In the genomic region with DNA sequence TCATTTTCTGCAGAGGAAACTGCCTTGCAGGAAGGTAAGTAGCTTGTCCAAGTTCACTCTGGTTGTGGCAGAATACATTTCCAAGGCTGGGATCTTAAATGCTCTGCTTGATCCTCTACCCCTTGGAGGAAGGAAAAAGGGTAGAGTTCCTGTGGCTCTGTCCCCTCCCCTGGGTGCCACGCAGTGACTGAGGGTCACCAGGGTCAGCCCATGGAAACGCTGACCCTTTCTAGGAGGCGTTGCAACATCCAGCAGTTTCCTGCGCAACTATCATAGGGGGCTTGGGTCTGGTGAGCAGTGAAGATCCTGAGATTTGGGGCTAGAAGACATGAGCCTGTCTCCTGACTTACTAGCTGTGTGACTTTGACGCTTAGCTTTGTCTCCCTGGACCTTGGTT, we compare ENCODE assay signal across 9 cellular contexts. TPM values are rescaled to one million over a fixed set of nuclear protein-coding genes. Genes with fewer than 3 reads are reported as not detected.
DNase-seq lines count a peak whose midpoint lies in the region; ATAC-seq and TF ChIP-seq lines count a peak whose summit lies in the region.
"Had no signal": no experiment of that assay in that cellular context is flagged by ENCODE, and none has a peak within 500 bp of the region (broad histone marks: within the 10 kb centered on the region; RNA-seq: fewer than 3 reads in every experiment).

No MANE protein-coding gene starts in this region.

- H3K4me3 ChIP-seq in HUES48 (ENCODE audit: low read depth, low read length) (no peak overlapping the region), skin epidermis (no peak overlapping the region)
- H3K4me3 ChIP-seq: ovary had no signal

- peaks cover 3% of the 10 kb centered on the region for H3K9me3 Mint-ChIP-seq in activated CD8-positive, alpha-beta T cell treated with anti-CD3 and anti-CD28 coated beads for 36 hours

- no peaks in the 10 kb centered on the region for H3K27me3 ChIP-seq in HUES48 (ENCODE audit: control insufficient read depth, insufficient read depth, low read length)
- H3K27me3 ChIP-seq: ovary had no signal

- peak overlapping the region; percentile 56 for H3K27ac Mint-ChIP-seq in activated CD8-positive, alpha-beta T cell treated with anti-CD3 and anti-CD28 coated beads for 36 hours

- no peak for TF ChIP-seq CTCF in activated CD8-positive, alpha-beta T cell treated with anti-CD3 and anti-CD28 coated beads for 36 hours (IDR thresholded peaks at IDR 0.05)

- DNase-seq in activated CD8-positive, alpha-beta T cell treated with anti-CD3 and anti-CD28 coated beads for 36 hours, result no peak
- peak; percentile 49 for DNase-seq in islet precursor cell
- DNase-seq in left lobe of liver (ENCODE audit: low spot score), result no peak
- no peak for DNase-seq in NCI-H2029 (lab: John Stamatoyannopoulos, UW)
- DNase-seq in amygdala (lab: John Stamatoyannopoulos, UW), result no peak

- H3K4me1 ChIP-seq in HUES48 (ENCODE audit: control insufficient read depth, insufficient read depth, low read length), result peaks cover 6% of the 10 kb centered on the region

- peaks cover 80% of the 10 kb centered on the region for H3K4me1 Mint-ChIP-seq in activated CD8-positive, alpha-beta T cell treated with anti-CD3 and anti-CD28 coated beads for 36 hours (ENCODE audit: low read depth)

- H3K36me3 Mint-ChIP-seq in activated CD8-positive, alpha-beta T cell treated with anti-CD3 and anti-CD28 coated beads for 36 hours (ENCODE audit: low read depth), result peaks cover 2% of the 10 kb centered on the region

- H3K27ac ChIP-seq in HUES48 (ENCODE audit: low read depth, low read length) (peak overlapping the region; percentile 32), skin epidermis (peak overlapping the region in 14 of 21 experiments; percentile 6 to 91 (median 49))

- no peak overlapping the region for H3K4me3 Mint-ChIP-seq in activated CD8-positive, alpha-beta T cell treated with anti-CD3 and anti-CD28 coated beads for 36 hours

- no peaks in the 10 kb centered on the region for H3K9me3 ChIP-seq in HUES48 (ENCODE audit: control insufficient read depth, insufficient read depth, low read length)
- H3K9me3 ChIP-seq: ovary had no signal

- no peak overlapping the region for H3K9ac ChIP-seq in HUES48 (ENCODE audit: low read depth, low read length)

- intact Hi-C loops in activated CD8-positive, alpha-beta T cell treated with anti-CD3 and anti-CD28 coated beads for 36 hours (cut with micrococcal nuclease), result loop anchor here (5.0 kb wide), 1 partner anchor 114 kb away; no protein-coding TSS in a partner anchor

- ATAC-seq in activated CD8-positive, alpha-beta T cell treated with anti-CD3 and anti-CD28 coated beads for 36 hours, result no peak
- ATAC-seq in HG03354 (IDR thresholded peaks at IDR 0.05; ENCODE audit: poor library complexity, severe bottlenecking, unreplicated experiment) (no peak), left lobe of liver (no peak)

- no peaks in the 10 kb centered on the region for H3K36me3 ChIP-seq in HUES48 (ENCODE audit: control insufficient read depth, insufficient read depth, low read length)
- H3K36me3 ChIP-seq: ovary had no signal

- CTCF ChIA-PET in activated CD8-positive, alpha-beta T cell treated with anti-CD3 and anti-CD28 coated beads for 36 hours (lab: Charles Lee), result interaction anchor here (1.2 to 24.0 kb wide), 6 partner anchors 8 to 187 kb away, joined by 3 to 745 read pairs (median 34); a partner anchor contains a TSS

- no peaks in the 10 kb centered on the region for H3K27me3 Mint-ChIP-seq in activated CD8-positive, alpha-beta T cell treated with anti-CD3 and anti-CD28 coated beads for 36 hours

- POLR2A ChIA-PET in activated CD8-positive, alpha-beta T cell treated with anti-CD3 and anti-CD28 coated beads for 36 hours (lab: Charles Lee), result interaction anchor here (1.3 to 1.4 kb wide), 3 partner anchors 9 to 119 kb away, joined by 4 to 8 read pairs (median 4); no protein-coding TSS in a partner anchor

RNA-seq across cellular contexts. Expression of a gene that starts 29.4 kb away (rescaled TPM):
- total RNA-seq in activated CD8-positive, alpha-beta T cell treated with anti-CD3 and anti-CD28 coated beads for 36 hours, result not detected
- 0.15 TPM for total RNA-seq in left lobe of liver

RNA-seq across cellular contexts. Expression of a gene that starts 52.2 kb away (rescaled TPM):
- total RNA-seq in activated CD8-positive, alpha-beta T cell treated with anti-CD3 and anti-CD28 coated beads for 36 hours, result 10 to 100 TPM; 40.8 to 42.0 TPM
- 3.0 TPM for total RNA-seq in left lobe of liver

Comparison
In these comparisons a context has a peak if more than half of its experiments do, and no peak if none do; other contexts are left out.
1. RNA of a gene that starts 52.2 kb away (total RNA-seq): 40.8 to 42.0 TPM in activated CD8-positive, alpha-beta T cell treated with anti-CD3 and anti-CD28 coated beads for 36 hours; 3.0 TPM in left lobe of liver (single experiment); every median in the first group is over 10 times any median in the second.